In the genomic region with DNA sequence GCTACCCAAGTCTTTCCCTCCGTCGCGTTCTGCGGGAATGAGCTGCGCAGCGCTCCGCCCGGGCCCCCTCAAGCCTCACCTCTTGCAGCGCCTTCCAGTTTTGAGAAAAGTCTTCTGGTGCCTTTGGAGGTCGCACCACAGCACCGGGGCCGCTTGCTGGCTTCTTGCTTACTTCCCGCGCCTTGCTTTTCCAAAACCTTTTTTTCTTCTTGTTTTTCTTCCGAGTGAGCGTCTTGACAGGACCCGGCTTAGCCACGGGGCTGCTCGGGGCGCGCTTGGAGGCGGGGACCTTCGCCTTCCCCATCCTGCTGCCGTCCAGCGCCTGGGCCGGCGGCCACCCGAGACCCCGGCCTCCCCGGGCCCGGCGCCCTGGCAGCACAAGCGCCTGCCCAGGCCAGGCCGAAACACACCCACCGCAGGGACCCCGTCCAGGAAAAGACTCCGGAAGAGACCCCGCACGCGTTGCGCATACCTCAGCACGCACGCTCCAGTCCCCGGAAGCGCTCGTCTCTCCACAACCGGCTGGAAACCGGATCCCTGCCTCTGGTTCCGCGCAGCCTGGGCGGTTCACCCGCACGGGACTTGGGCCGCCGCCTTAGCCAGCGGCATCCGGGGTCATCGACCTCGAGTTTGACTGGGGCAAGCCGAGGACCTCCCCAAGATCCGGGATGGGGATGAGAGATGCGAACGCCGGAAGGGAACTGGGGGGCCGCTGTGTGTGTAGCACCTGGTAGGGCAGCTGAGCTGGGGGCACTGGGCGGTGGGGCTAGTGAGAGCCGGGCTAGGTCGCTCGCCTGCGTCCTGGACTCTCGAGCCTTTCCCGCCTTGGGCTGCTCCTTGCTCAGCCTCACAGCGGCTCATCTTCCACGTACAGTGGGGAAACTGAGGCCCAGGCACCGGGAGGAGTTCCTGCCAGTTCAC, we compare ENCODE assay signal across 8 cellular contexts. TPM values are rescaled to one million over a fixed set of nuclear protein-coding genes. Genes with fewer than 3 reads are reported as not detected.
DNase-seq lines count a peak whose midpoint lies in the region; ATAC-seq and TF ChIP-seq lines count a peak whose summit lies in the region.

A gene with protein sequence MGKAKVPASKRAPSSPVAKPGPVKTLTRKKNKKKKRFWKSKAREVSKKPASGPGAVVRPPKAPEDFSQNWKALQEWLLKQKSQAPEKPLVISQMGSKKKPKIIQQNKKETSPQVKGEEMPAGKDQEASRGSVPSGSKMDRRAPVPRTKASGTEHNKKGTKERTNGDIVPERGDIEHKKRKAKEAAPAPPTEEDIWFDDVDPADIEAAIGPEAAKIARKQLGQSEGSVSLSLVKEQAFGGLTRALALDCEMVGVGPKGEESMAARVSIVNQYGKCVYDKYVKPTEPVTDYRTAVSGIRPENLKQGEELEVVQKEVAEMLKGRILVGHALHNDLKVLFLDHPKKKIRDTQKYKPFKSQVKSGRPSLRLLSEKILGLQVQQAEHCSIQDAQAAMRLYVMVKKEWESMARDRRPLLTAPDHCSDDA (minus strand): TSS at position 470 of the 921 bp plus-strand sequence. CDS start 166 bp downstream, at position 304.

- TF ChIP-seq POLR2A in stomach (IDR thresholded peaks at IDR 0.05): no peak

- peak within 1 kb of the TSS; percentile 89 to 96 (median 94) for H3K4me3 ChIP-seq in stomach

- ATAC-seq in GM21717 (IDR thresholded peaks at IDR 0.05; ENCODE audit: unreplicated experiment): peak; percentile 71

- H3K4me1 ChIP-seq in stomach: peaks cover 38 to 82% (median 68%) of the 10 kb centered on the region in 4 donors

- H3K36me3 ChIP-seq in KOPT-K1 (ENCODE audit: insufficient read depth, low read length): peaks cover 36% of the 10 kb centered on the region
- peaks cover 21 to 34% (median 31%) of the 10 kb centered on the region in 4 donors for H3K36me3 ChIP-seq in stomach

- peak within 1 kb of the TSS; percentile 96 for H3K27ac Mint-ChIP-seq in neural crest cell (ENCODE audit: unreplicated experiment)

- intact Hi-C loops in stomach (cut with DNase I; ENCODE audit: low total_unique reads): no loop called here

- peak; percentile 87 for DNase-seq in DMS79 (lab: John Stamatoyannopoulos, UW)
- DNase-seq in SHP77 (lab: John Stamatoyannopoulos, UW): peak; percentile 86 to 89
- DNase-seq in activated effector memory CD4-positive, alpha-beta T cell treated with Interleukin-2 at 50 U/mL for 16 hours: peak; percentile 76
- peak; percentile 71 for DNase-seq in fibroblast of the conjunctiva (ENCODE audit: low read depth)
- DNase-seq in neural crest cell (ENCODE audit: low read depth, low spot score): peak; percentile 91
- DNase-seq in stomach: peak; percentile 83

- TF ChIP-seq EP300 in stomach (IDR thresholded peaks at IDR 0.05): no peak

- peak within 1 kb of the TSS; percentile 76 for H3K27ac ChIP-seq in KOPT-K1 (ENCODE audit: low read depth, low read length, poor library complexity, severe bottlenecking)
- H3K27ac ChIP-seq in stomach: peak within 1 kb of the TSS; percentile 75 to 94 (median 87)

- peaks cover 26% of the 10 kb centered on the region for H3K4me1 Mint-ChIP-seq in neural crest cell

- peak within 1 kb of the TSS; percentile 94 for H3K4me3 Mint-ChIP-seq in neural crest cell

- WGBS in stomach, 5 donors: 0 to 3% (median 1%) methylated on average over 60 to 75 of the region's 75 CpGs

- H3K9me3 Mint-ChIP-seq in neural crest cell: no peaks in the 10 kb centered on the region

- TF ChIP-seq CTCF in neural crest cell (conservative IDR thresholded peaks at IDR 0.05) (no peak), stomach (IDR thresholded peaks at IDR 0.05) (no peak)

- H3K9me3 ChIP-seq in KOPT-K1 (ENCODE audit: insufficient read depth, low read length, poor library complexity, severe bottlenecking) (no peaks in the 10 kb centered on the region), stomach (no peaks in the 10 kb centered on the region)

- peaks cover 2% of the 10 kb centered on the region for H3K36me3 Mint-ChIP-seq in neural crest cell (ENCODE audit: low read depth)

- no peaks in the 10 kb centered on the region for H3K27me3 ChIP-seq in stomach

- no peaks in the 10 kb centered on the region for H3K27me3 Mint-ChIP-seq in neural crest cell (ENCODE audit: low read depth)

RNA-seq across cellular contexts. Expression of the gene that starts here (rescaled TPM):
- total RNA-seq in neural crest cell (34.0 and 35.4 TPM in 2 replicates), stomach (10 to 100 TPM in 3 of 5 donors, 1 to 10 TPM in 1, under 1 TPM in 1; 0.45 to 64.3 (median 11.2) TPM)
- 10 to 100 TPM; 14.3 to 16.8 (median 14.7) TPM for polyA plus RNA-seq in stomach

Comparison
In these comparisons a context has a peak if more than half of its experiments do, and no peak if none do; other contexts are left out.
1. Peak in every context shown above with its lines: DNase-seq, ATAC-seq, H3K4me3 ChIP-seq and H3K27ac ChIP-seq.